10 cellular contexts compared by ENCODE assay signal in the genomic region with DNA sequence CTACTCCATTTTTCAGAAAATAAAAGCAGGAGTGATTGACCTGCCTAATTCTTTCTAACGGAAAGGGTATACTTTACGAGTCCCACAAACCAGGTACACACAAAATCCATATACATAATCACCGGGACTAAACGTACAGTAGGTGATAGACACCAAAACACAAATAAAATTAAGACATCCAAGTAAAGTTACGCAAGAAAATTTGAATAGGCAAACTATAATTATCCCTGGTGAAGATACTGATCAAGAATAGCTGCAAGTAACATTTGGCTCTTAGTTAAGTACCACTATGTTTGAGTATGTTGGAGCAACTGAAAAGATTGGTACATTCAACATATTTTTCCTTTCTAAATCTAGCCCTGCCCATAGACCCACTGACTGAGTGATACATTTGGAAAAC. TPM values are rescaled to one million over a fixed set of nuclear protein-coding genes. Genes with fewer than 3 reads are reported as not detected.
DNase-seq lines count a peak whose midpoint lies in the region; ATAC-seq, FAIRE-seq and TF ChIP-seq lines count a peak whose summit lies in the region.
"Had no signal": no experiment of that assay in that cellular context is flagged by ENCODE, and none has a peak within 500 bp of the region (broad histone marks: within the 10 kb centered on the region; RNA-seq: fewer than 3 reads in every experiment).

No MANE protein-coding gene starts in this region.

- H3K4me3 ChIP-seq in keratinocyte (ENCODE audit: control insufficient read depth in 2 of 3, extremely low read depth in 1 of 3, insufficient read depth in 2 of 3, low read depth in 1 of 3, low read length in 3 of 3) = peak overlapping the region; percentile 90 to 94 (median 93)

- peaks cover 47% of the 10 kb centered on the region for H3K79me2 ChIP-seq in keratinocyte (ENCODE audit: control insufficient read depth, insufficient read depth, low read length)

- peaks cover 8% of the 10 kb centered on the region for H3K27me3 Mint-ChIP-seq in stimulated activated naive CD8-positive, alpha-beta T cell treated with anti-CD3 and anti-CD28 coated beads, Interleukin-15, Interleukin-2, amounts not matched to agents 100 ng/mL and 50 ng/mL, for 24 hours
- H3K27me3 Mint-ChIP-seq in activated T-helper 2 cell treated with anti-CD3 and anti-CD28 coated beads, Interferon-gamma antibody, Interleukin-2, Interleukin-4, amounts not matched to agents 10 μg/mL and 5 μg/mL and 100 μg/mL, durations not matched to agents 14 hours and 24 hours and 36 hours (ENCODE audit: low read depth) = peaks cover 3% of the 10 kb centered on the region

- H3K9me1 ChIP-seq in keratinocyte (ENCODE audit: control insufficient read depth, extremely low read depth, insufficient read depth, low read length) = no peaks in the 10 kb centered on the region

- H3K4me1 Mint-ChIP-seq in stimulated activated naive CD8-positive, alpha-beta T cell treated with anti-CD3 and anti-CD28 coated beads, Interleukin-15, Interleukin-2, amounts not matched to agents 100 ng/mL and 50 ng/mL, for 24 hours (ENCODE audit: low read depth) = peaks cover 56% of the 10 kb centered on the region
- peaks cover 50% of the 10 kb centered on the region for H3K4me1 Mint-ChIP-seq in activated T-helper 2 cell treated with anti-CD3 and anti-CD28 coated beads, Interferon-gamma antibody, Interleukin-2, Interleukin-4, amounts not matched to agents 10 μg/mL and 5 μg/mL and 100 μg/mL, durations not matched to agents 14 hours and 24 hours and 36 hours (ENCODE audit: low read depth)

- H3K9me3 ChIP-seq in keratinocyte (ENCODE audit: control insufficient read depth, low read depth, low read length) = no peaks in the 10 kb centered on the region

- H3K36me3 Mint-ChIP-seq in stimulated activated naive CD8-positive, alpha-beta T cell treated with anti-CD3 and anti-CD28 coated beads, Interleukin-15, Interleukin-2, amounts not matched to agents 100 ng/mL and 50 ng/mL, for 24 hours (ENCODE audit: low read depth) = peaks cover 44% of the 10 kb centered on the region
- peaks cover 54% of the 10 kb centered on the region for H3K36me3 Mint-ChIP-seq in activated T-helper 2 cell treated with anti-CD3 and anti-CD28 coated beads, Interferon-gamma antibody, Interleukin-2, Interleukin-4, amounts not matched to agents 10 μg/mL and 5 μg/mL and 100 μg/mL, durations not matched to agents 14 hours and 24 hours and 36 hours (ENCODE audit: low read depth)

- H4K20me1 ChIP-seq in keratinocyte (ENCODE audit: control insufficient read depth, extremely low read depth, insufficient read depth, low read length) = no peaks in the 10 kb centered on the region

- H2AFZ ChIP-seq in keratinocyte (ENCODE audit: control insufficient read depth, low read length) = no peak overlapping the region

- ATAC-seq in stimulated activated naive CD8-positive, alpha-beta T cell treated with anti-CD3 and anti-CD28 coated beads, Interleukin-15, Interleukin-2, amounts not matched to agents 100 U/mL and 50 U/mL, for 24 hours = no peak
- no peak for ATAC-seq in HG02678 (IDR thresholded peaks at IDR 0.05; ENCODE audit: unreplicated experiment)
- ATAC-seq in esophagus mucosa = no peak

- H3K9me3 Mint-ChIP-seq in stimulated activated naive CD8-positive, alpha-beta T cell treated with anti-CD3 and anti-CD28 coated beads, Interleukin-15, Interleukin-2, amounts not matched to agents 100 ng/mL and 50 ng/mL, for 24 hours = no peaks in the 10 kb centered on the region
- no peaks in the 10 kb centered on the region for H3K9me3 Mint-ChIP-seq in activated T-helper 2 cell treated with anti-CD3 and anti-CD28 coated beads, Interferon-gamma antibody, Interleukin-2, Interleukin-4, amounts not matched to agents 10 μg/mL and 5 μg/mL and 100 μg/mL, durations not matched to agents 14 hours and 24 hours and 36 hours

- peak overlapping the region; percentile 24 for H3K27ac Mint-ChIP-seq in stimulated activated naive CD8-positive, alpha-beta T cell treated with anti-CD3 and anti-CD28 coated beads, Interleukin-15, Interleukin-2, amounts not matched to agents 100 ng/mL and 50 ng/mL, for 24 hours
- peak overlapping the region; percentile 75 for H3K27ac Mint-ChIP-seq in activated T-helper 2 cell treated with anti-CD3 and anti-CD28 coated beads, Interferon-gamma antibody, Interleukin-2, Interleukin-4, amounts not matched to agents 10 μg/mL and 5 μg/mL and 100 μg/mL, durations not matched to agents 14 hours and 24 hours and 36 hours

- dilution Hi-C loops in keratinocyte (cut with MboI; ENCODE audit: extremely low pct_ligation_motif_present, low sequenced_read_pairs) = no loop called here

- TF ChIP-seq CTCF in keratinocyte (optimal IDR thresholded peaks at IDR 0.05 in 1 of 3, IDR thresholded peaks at IDR 0.05 in 1 of 3, conservative IDR thresholded peaks at IDR 0.05 in 1 of 3; ENCODE audit: extremely low read depth in 1 of 3, insufficient read depth in 2 of 3, low read length in 3 of 3) = no peak

- no peak for FAIRE-seq in keratinocyte (lab: Jason Lieb, UNC)

- H3K4me3 Mint-ChIP-seq in stimulated activated naive CD8-positive, alpha-beta T cell treated with anti-CD3 and anti-CD28 coated beads, Interleukin-15, Interleukin-2, amounts not matched to agents 100 ng/mL and 50 ng/mL, for 24 hours = peak overlapping the region; percentile 90
- H3K4me3 Mint-ChIP-seq in activated T-helper 2 cell treated with anti-CD3 and anti-CD28 coated beads, Interferon-gamma antibody, Interleukin-2, Interleukin-4, amounts not matched to agents 10 μg/mL and 5 μg/mL and 100 μg/mL, durations not matched to agents 14 hours and 24 hours and 36 hours (ENCODE audit: low read depth) = peak overlapping the region; percentile 86

- peaks cover 0 to 6% of the 10 kb centered on the region in 2 experiments for H3K36me3 ChIP-seq in keratinocyte (ENCODE audit: control insufficient read depth in 2 of 2, extremely low read depth in 1 of 2, insufficient read depth in 2 of 2, low read length in 2 of 2)

- intact Hi-C loops in activated T-helper 2 cell treated with anti-CD3 and anti-CD28 coated beads, Interferon-gamma antibody, Interleukin-2, Interleukin-4, amounts not matched to agents 10 μg/mL and 5 μg/mL and 100 μg/mL, durations not matched to agents 14 hours and 24 hours and 36 hours (cut with micrococcal nuclease) = loop anchor here (10.0 kb wide), 1 partner anchor 112 kb away; no protein-coding TSS in a partner anchor

- H3K9ac ChIP-seq in keratinocyte (ENCODE audit: control insufficient read depth, extremely low read depth, insufficient read depth, low read length) = peak overlapping the region; percentile 95

- peak overlapping the region; percentile 92 for H3K4me2 ChIP-seq in keratinocyte (ENCODE audit: control insufficient read depth, extremely low read depth, insufficient read depth, low read depth, low read length)

- H3K27ac ChIP-seq in keratinocyte (ENCODE audit: control insufficient read depth, insufficient read depth, low read length) = peak overlapping the region; percentile 91

- H3K4me1 ChIP-seq in keratinocyte (ENCODE audit: control insufficient read depth, extremely low read depth, insufficient read depth, low read length) = peaks cover 24% of the 10 kb centered on the region

- H3K27me3 ChIP-seq in keratinocyte (ENCODE audit: control insufficient read depth, extremely low read depth, insufficient read depth, low read length) = no peaks in the 10 kb centered on the region

- DNase-seq in stimulated activated naive CD8-positive, alpha-beta T cell treated with anti-CD3 and anti-CD28 coated beads, Interleukin-15, Interleukin-2, amounts not matched to agents 100 U/mL and 50 U/mL, for 24 hours = no peak
- DNase-seq in activated T-helper 2 cell treated with anti-CD3 and anti-CD28 coated beads, Interferon-gamma antibody, Interleukin-2, Interleukin-4, amounts not matched to agents 10 μg/mL and 5 μg/mL and 100 μg/mL, durations not matched to agents 14 hours and 24 hours and 36 hours (ENCODE audit: low spot score) = no peak
- DNase-seq in keratinocyte (ENCODE audit: low read depth, low spot score) (no peak), AG08395 (ENCODE audit: low spot score) (no peak), NCI-H2081 treated with DMSO at 0.1 percent for 48 hours (lab: John Stamatoyannopoulos, UW) (no peak)
- DNase-seq: DMS 273 treated with DMSO at 0.1 percent for 48 hours, posterior cingulate gyrus had no signal

RNA-seq across cellular contexts. Expression of a gene that starts 1.7 kb away (rescaled TPM):
- 67.1 and 71.7 TPM in 2 replicates for total RNA-seq in activated T-helper 2 cell treated with anti-CD3 and anti-CD28 coated beads, Interferon-gamma antibody, Interleukin-2, Interleukin-4, amounts not matched to agents 10 μg/mL and 5 μg/mL and 100 μg/mL, durations not matched to agents 14 hours and 24 hours and 36 hours
- polyA plus RNA-seq in keratinocyte = 11.7 to 18.2 TPM (median 13.5 TPM) in 3 replicates
- polyA plus RNA-seq in keratinocyte (2011; ENCODE audit: low read depth) = 10.4 TPM
- 7.6 and 15.3 TPM in 2 replicates for polyA plus RNA-seq in keratinocyte (2011; cell fraction: cytosol; rRNA removed)
- polyA plus RNA-seq in keratinocyte (2011; cell fraction: nucleus; rRNA removed) = 26.8 and 30.8 TPM in 2 replicates
- 6.2 and 9.4 TPM in 2 replicates for polyA plus RNA-seq in keratinocyte (2012; ENCODE audit: low replicate concordance)
- 18.6 to 94.3 TPM (median 38.5 TPM) in 3 replicates for polyA minus RNA-seq in keratinocyte
- polyA minus RNA-seq in keratinocyte (2011; cell fraction: cytosol; rRNA and poly(A)+ RNA removed) = 25.5 TPM
- polyA minus RNA-seq in keratinocyte (2011; cell fraction: nucleus; rRNA and poly(A)+ RNA removed) = 60.2 and 113 TPM in 2 replicates
- 19.9 TPM for total RNA-seq in esophagus mucosa
